In genomic region chr12:112907415-112908157, GRCh38 we compare ENCODE assay signal across 8 cellular contexts. TPM values are rescaled to one million over a fixed set of nuclear protein-coding genes. Genes with fewer than 3 reads are reported as not detected.
A peak's percentile ranks its signal among the peaks of the same experiment; 100 is the strongest.
DNase-seq lines count a peak whose midpoint lies in the region; ATAC-seq, FAIRE-seq and TF ChIP-seq lines count a peak whose summit lies in the region.

No MANE protein-coding gene starts in this region.

- intact Hi-C loops in esophagus squamous epithelium (cut with DNase I) = no loop called here

- TF ChIP-seq CTCF in NB4 (IDR thresholded peaks at IDR 0.05; ENCODE audit: low read depth, low read length) = no peak
- TF ChIP-seq CTCF in esophagus squamous epithelium (IDR thresholded peaks at IDR 0.05) = no peak
- no peak for TF ChIP-seq CTCF in smooth muscle cell (IDR thresholded peaks at IDR 0.05; ENCODE audit: borderline replicate concordance, insufficient read depth, poor library complexity, severe bottlenecking)

- H3K4me1 ChIP-seq in esophagus squamous epithelium = peaks cover 28 to 69% (median 33%) of the 10 kb centered on the region in 3 donors
- H3K4me1 ChIP-seq in smooth muscle cell (ENCODE audit: low read depth) = no peaks in the 10 kb centered on the region

- H2AFZ ChIP-seq in smooth muscle cell (ENCODE audit: low read depth) = no peak overlapping the region

- H3K4me3 ChIP-seq in NB4 (ENCODE audit: low read depth, low read length) = peak overlapping the region; percentile 74
- H3K4me3 ChIP-seq in esophagus squamous epithelium = peak overlapping the region; percentile 45 to 73 (median 56)
- peak overlapping the region; percentile 41 for H3K4me3 ChIP-seq in smooth muscle cell

- H3K27me3 ChIP-seq in esophagus squamous epithelium = no peaks in the 10 kb centered on the region
- no peaks in the 10 kb centered on the region for H3K27me3 ChIP-seq in smooth muscle cell (ENCODE audit: low read depth)

- no peaks in the 10 kb centered on the region for H4K20me1 ChIP-seq in smooth muscle cell (ENCODE audit: low read depth)

- DNase-seq in GM12892 (ENCODE audit: insufficient read length) (peak; percentile 22), NB4 (ENCODE audit: low read depth) (peak; percentile 70), esophagus squamous epithelium (lab: John Stamatoyannopoulos, UW) (no peak), smooth muscle cell (lab: John Stamatoyannopoulos, UW; ENCODE audit: unreplicated experiment) (no peak), occipital lobe (lab: John Stamatoyannopoulos, UW) (no peak), epidermal melanocyte (ENCODE audit: insufficient read length, low spot score) (no peak)
- no peak for DNase-seq in activated CD4-positive, alpha-beta T cell treated with anti-CD3 and anti-CD28 coated beads, Interleukin-2, amount 50 U/mL, for 1 hour

- H3K9ac ChIP-seq in smooth muscle cell (ENCODE audit: low read depth) = no peak overlapping the region

- H3K27ac ChIP-seq in esophagus squamous epithelium = peak overlapping the region; percentile 82 to 91 (median 89)
- no peak overlapping the region for H3K27ac ChIP-seq in smooth muscle cell (ENCODE audit: low read depth)

- ATAC-seq in GM21737 (IDR thresholded peaks at IDR 0.05; ENCODE audit: unreplicated experiment) = peak; percentile 53

- H3F3A ChIP-seq in smooth muscle cell (ENCODE audit: low read depth) = no peaks in the 10 kb centered on the region

- H3K9me3 ChIP-seq in esophagus squamous epithelium (peaks cover 0 to 7% (median 0%) of the 10 kb centered on the region in 3 donors), smooth muscle cell (replicated peaks; ENCODE audit: low read depth) (no peaks in the 10 kb centered on the region)

- no peaks in the 10 kb centered on the region for H3K79me2 ChIP-seq in smooth muscle cell (ENCODE audit: low read depth)

- no peak; the same call in 1 of the 2 replicates for TF ChIP-seq POLR2A in GM12892 (IDR thresholded peaks at IDR 0.05; ENCODE audit: low read depth, low read length)
- no peak for TF ChIP-seq POLR2A in NB4 (IDR thresholded peaks at IDR 0.05; ENCODE audit: extremely low read depth, insufficient read length)
- TF ChIP-seq POLR2A in esophagus squamous epithelium (IDR thresholded peaks at IDR 0.05) = no peak

- WGBS in esophagus squamous epithelium, 2 donors = 49 to 52% methylated on average over 6 to 7 of the region's 7 CpGs
- WGBS in smooth muscle cell (ENCODE audit: low lambda C conversion rate) = 91% methylated on average over 7 of the region's 7 CpGs

- FAIRE-seq in GM12892 (lab: Jason Lieb, UNC) = no peak

- H3K36me3 ChIP-seq in esophagus squamous epithelium (peaks cover 0 to 30% (median 4%) of the 10 kb centered on the region in 3 donors), smooth muscle cell (ENCODE audit: low read depth) (no peaks in the 10 kb centered on the region)

- H3K4me2 ChIP-seq in smooth muscle cell = no peak overlapping the region

RNA-seq across cellular contexts. Expression of gene OAS1, which starts 0.8 kb away (rescaled TPM):
- polyA plus RNA-seq in GM12892 (2012; ENCODE audit: missing spikeins) = 83.3 TPM
- 100 to 1,000 TPM in 1 of 4 donors, 10 to 100 TPM in 3; 32.1 to 115 (median 50.8) TPM for total RNA-seq in esophagus squamous epithelium
- total RNA-seq in smooth muscle cell = not detected in 2 replicates
- 0.27 TPM in 1 of 2 replicates, not detected in the other for polyA plus RNA-seq in smooth muscle cell
- 2.5 TPM for total RNA-seq in occipital lobe

RNA-seq across cellular contexts. Expression of gene OAS3, which starts 30.7 kb away (rescaled TPM):
- polyA plus RNA-seq in GM12892 (2012; ENCODE audit: missing spikeins) = 45.9 TPM
- 10 to 100 TPM; 25.2 to 40.0 (median 32.3) TPM for total RNA-seq in esophagus squamous epithelium
- total RNA-seq in smooth muscle cell = 0.13 and 1.1 TPM in 2 replicates
- 1.9 TPM in 1 of 2 replicates, not detected in the other for polyA plus RNA-seq in smooth muscle cell
- total RNA-seq in occipital lobe = 1.6 TPM

Comparison
In these comparisons a context has a peak if more than half of its experiments do, and no peak if none do; other contexts are left out.
1. DNase-seq: peak in GM12892 (single experiment) and NB4 (single experiment); none in esophagus squamous epithelium (single experiment), smooth muscle cell (single experiment), occipital lobe (single experiment), epidermal melanocyte (single experiment) and activated CD4-positive, alpha-beta T cell treated with anti-CD3 and anti-CD28 coated beads, Interleukin-2, amount 50 U/mL, for 1 hour (single experiment).
2. RNA of gene OAS3, which starts 30.7 kb away (total RNA-seq): 25.2 to 40.0 TPM in esophagus squamous epithelium; 1.6 TPM in occipital lobe (single experiment) and 0.13 to 1.1 TPM in smooth muscle cell; every median in the first group is over 10 times any median in the second.
3. Peak in every context shown above with its lines, with median percentiles within 50 percentile points of each other: H3K4me3 ChIP-seq.